8 cellular contexts compared by ENCODE assay signal in genomic region chr20:46681032-46681854, GRCh38. TPM values are rescaled to one million over a fixed set of nuclear protein-coding genes. Genes with fewer than 3 reads are reported as not detected.
DNase-seq lines count a peak whose midpoint lies in the region; ATAC-seq and TF ChIP-seq lines count a peak whose summit lies in the region.

No MANE protein-coding gene starts in this region.

- POLR2A ChIA-PET in IMR-90 (lab: Charles Lee; ENCODE audit: unreplicated experiment) (no interaction called here), PC-9 (lab: Charles Lee; ENCODE audit: unreplicated experiment) (no interaction called here)

- H4K5ac ChIP-seq in IMR-90 (ENCODE audit: low read depth, low read length): no peak overlapping the region

- H3K79me1 ChIP-seq in IMR-90 (ENCODE audit: low read depth in 1 of 2, low read length in 2 of 2): peaks cover 30 to 63% of the 10 kb centered on the region in 2 experiments

- H2AK5ac ChIP-seq in IMR-90 (ENCODE audit: low read depth, low read length): no peak overlapping the region

- DNase-seq in COLO668 (lab: John Stamatoyannopoulos, UW; ENCODE audit: unreplicated experiment): peak; percentile 68
- peak; percentile 44 for DNase-seq in IMR-90
- peak; percentile 53 to 62 for DNase-seq in PC-9
- DNase-seq in activated T-cell treated with anti-CD3 and anti-CD28 coated beads, Interleukin-2, amount 50 U/mL, for 48 hours: peak; percentile 79 to 81
- DNase-seq in fibroblast of the conjunctiva (ENCODE audit: low read depth): peak; percentile 21
- DNase-seq in ovary: peak; percentile 30 to 63 (median 53)
- no peak for DNase-seq in upper lobe of right lung

- H3K4ac ChIP-seq in IMR-90 (ENCODE audit: low read depth, low read length): no peak overlapping the region

- CTCF ChIA-PET in IMR-90 (lab: Yijun Ruan, JAX) (no interaction called here), PC-9 (lab: Charles Lee) (interaction anchor here (0.9 kb wide), 1 partner anchor 123 kb away, joined by 4 read pairs; no protein-coding TSS in a partner anchor)

- H3K56ac ChIP-seq in IMR-90 (ENCODE audit: extremely low read depth, insufficient read depth, low read length): no peak overlapping the region

- H4K8ac ChIP-seq in IMR-90 (ENCODE audit: low read depth in 2 of 2, low read length in 2 of 2): no peak overlapping the region

- BruUV-seq in IMR-90 (replicated peaks; lab: Mats Ljungman, UMichigan): no TSS peak
- BruUV-seq in PC-9 (replicated peaks; lab: Mats Ljungman, UMichigan): no TSS peak

- TF ChIP-seq EP300 in ovary (IDR thresholded peaks at IDR 0.05): no peak

- no peaks in the 10 kb centered on the region for H3K9me2 ChIP-seq in PC-9 (ENCODE audit: insufficient read depth)

- no peak overlapping the region for H3K23ac ChIP-seq in IMR-90 (ENCODE audit: low read depth, low read length)

- peaks cover 25% of the 10 kb centered on the region for H3K79me2 ChIP-seq in PC-9 (ENCODE audit: low read depth)

- intact Hi-C loops in IMR-90 (cut with micrococcal nuclease): loop anchor here (1.0 to 5.0 kb wide), 2 partner anchors 124 to 160 kb away; no protein-coding TSS in a partner anchor
- intact Hi-C loops in PC-9 (cut with micrococcal nuclease; ENCODE audit: unreplicated experiment): loop anchor here (1.0 to 2.0 kb wide), 2 partner anchors 122 to 160 kb away; no protein-coding TSS in a partner anchor
- intact Hi-C loops in ovary (cut with DNase I): loop anchor here in 2 of 4 donors (5.0 kb wide), 2 partner anchors 119 to 124 kb away; no protein-coding TSS in a partner anchor
- intact Hi-C loops in upper lobe of right lung (cut with DNase I): no loop called here

- H2BK20ac ChIP-seq in IMR-90 (ENCODE audit: low read depth, low read length): no peak overlapping the region

- no peak overlapping the region for H2BK120ac ChIP-seq in IMR-90 (ENCODE audit: low read depth, low read length)

- H3K9me1 ChIP-seq in IMR-90 (ENCODE audit: insufficient read depth, low read length): peaks cover 5% of the 10 kb centered on the region; the same call in 1 of the 2 replicates

- no peak overlapping the region for H3K18ac ChIP-seq in IMR-90 (ENCODE audit: low read depth, low read length)

- H2BK15ac ChIP-seq in IMR-90 (ENCODE audit: low read depth, low read length): no peak overlapping the region

- H3K36me3 ChIP-seq in IMR-90 (ENCODE audit: control insufficient read depth, insufficient read depth, low read length): peaks cover 6% of the 10 kb centered on the region
- peaks cover 7% of the 10 kb centered on the region; the same call in 1 of the 2 replicates for H3K36me3 ChIP-seq in PC-9 (ENCODE audit: low read depth)
- no peaks in the 10 kb centered on the region for H3K36me3 ChIP-seq in ovary
- H3K36me3 ChIP-seq in upper lobe of right lung: peaks cover 14% of the 10 kb centered on the region

- H3K4me1 ChIP-seq in IMR-90 (ENCODE audit: control insufficient read depth, insufficient read depth, low read length) (peaks cover 10% of the 10 kb centered on the region), PC-9 (replicated peaks; ENCODE audit: insufficient read depth) (no peaks in the 10 kb centered on the region), ovary (ENCODE audit: insufficient read depth) (peaks cover 8% of the 10 kb centered on the region), upper lobe of right lung (peaks cover 19% of the 10 kb centered on the region)

- in situ Hi-C loops in IMR-90 (cut with MboI; ENCODE audit: low sequenced_read_pairs): loop anchor here (5.0 kb wide), 1 partner anchor 159 kb away; no protein-coding TSS in a partner anchor

- H3K9ac ChIP-seq in IMR-90 (ENCODE audit: low read depth, low read length): no peak overlapping the region

- no peak overlapping the region for H3K4me2 ChIP-seq in IMR-90 (ENCODE audit: low read depth, low read length)
- H3K4me2 ChIP-seq in PC-9: no peak overlapping the region

- TF ChIP-seq CTCF in IMR-90 (conservative IDR thresholded peaks at IDR 0.05; ENCODE audit: low read depth, low read length) (peak; percentile 72), PC-9 (conservative IDR thresholded peaks at IDR 0.05) (peak; percentile 91), ovary (IDR thresholded peaks at IDR 0.05) (peak; percentile 18 to 57 (median 37)), upper lobe of right lung (IDR thresholded peaks at IDR 0.05) (peak; percentile 81)

- H3F3A ChIP-seq in PC-9 (ENCODE audit: insufficient read depth, low read depth): peaks cover 10% of the 10 kb centered on the region; the same call in 1 of the 2 replicates

- no peak overlapping the region for H3K14ac ChIP-seq in IMR-90 (replicated peaks; ENCODE audit: low read depth, low read length)

- dilution Hi-C loops in IMR-90 (cut with HindIII; ENCODE audit: low sequenced_read_pairs, unreplicated experiment): no loop called here

- no peak overlapping the region for H2BK5ac ChIP-seq in IMR-90 (ENCODE audit: low read depth, low read length, poor library complexity, severe bottlenecking)

- ATAC-seq in IMR-90 (ENCODE audit: low read depth): no peak
- ATAC-seq in upper lobe of right lung: peak; percentile 62
- no peak for ATAC-seq in HG03045 (IDR thresholded peaks at IDR 0.05; ENCODE audit: unreplicated experiment)

- H3K4me3 ChIP-seq in IMR-90 (ENCODE audit: insufficient read depth, low read depth, low read length) (no peak overlapping the region), PC-9 (no peak overlapping the region), ovary (no peak overlapping the region), upper lobe of right lung (no peak overlapping the region)

- no peak overlapping the region for H3K27ac ChIP-seq in IMR-90 (ENCODE audit: insufficient read depth, low read length)
- no peak overlapping the region for H3K27ac ChIP-seq in PC-9
- no peak overlapping the region for H3K27ac ChIP-seq in ovary
- H3K27ac ChIP-seq in upper lobe of right lung: no peak overlapping the region

- H2AK9ac ChIP-seq in IMR-90 (replicated peaks; ENCODE audit: low read depth, low read length, poor library complexity): no peak overlapping the region

- H4K20me1 ChIP-seq in IMR-90 (ENCODE audit: insufficient read depth, low read length) (peaks cover 17% of the 10 kb centered on the region; the same call in 1 of the 2 replicates), PC-9 (ENCODE audit: insufficient read depth) (peaks cover 16% of the 10 kb centered on the region)

- H3K9me3 ChIP-seq in IMR-90 (ENCODE audit: control insufficient read depth, insufficient read depth, low read length) (no peaks in the 10 kb centered on the region), PC-9 (ENCODE audit: insufficient read depth, low read depth) (no peaks in the 10 kb centered on the region), ovary (no peaks in the 10 kb centered on the region), upper lobe of right lung (no peaks in the 10 kb centered on the region)

- H2AFZ ChIP-seq in IMR-90 (replicated peaks; ENCODE audit: low read length, poor library complexity): no peak overlapping the region
- H2AFZ ChIP-seq in PC-9: no peak overlapping the region

- TF ChIP-seq RAD21 in IMR-90 (IDR thresholded peaks at IDR 0.05; ENCODE audit: low read length): peak; percentile 66

- 0% methylated on average over 2 of the region's 14 CpGs; no CpG with 5 or more reads in 1 of the 2 experiments for WGBS in IMR-90 (ENCODE audit: extremely low coverage in 2 of 2, insufficient read length in 1 of 2), 2 experiments
- WGBS in ovary, 3 donors: 52 to 53% (median 52%) methylated on average over 14 of the region's 14 CpGs

- no peak for TF ChIP-seq POLR2A in IMR-90 (IDR thresholded peaks at IDR 0.05; ENCODE audit: low read depth, low read length)
- no peak for TF ChIP-seq POLR2A in ovary (IDR thresholded peaks at IDR 0.05)

- no peak overlapping the region for H4K91ac ChIP-seq in IMR-90 (ENCODE audit: insufficient read depth, low read depth, low read length)

- H3K27me3 ChIP-seq in IMR-90 (ENCODE audit: control insufficient read depth, insufficient read depth, low read length) (no peaks in the 10 kb centered on the region), PC-9 (ENCODE audit: insufficient read depth, low read depth) (no peaks in the 10 kb centered on the region), ovary (no peaks in the 10 kb centered on the region), upper lobe of right lung (no peaks in the 10 kb centered on the region)

TF ChIP-seq in IMR-90, 13 proteins besides CTCF, POLR2A, EP300 and RAD21:
- no peak for TF ChIP-seq MXI1 (IDR thresholded peaks at IDR 0.05; ENCODE audit: borderline replicate concordance, low read depth, low read length)
- TF ChIP-seq SMC3 (IDR thresholded peaks at IDR 0.05; ENCODE audit: low read depth, low read length): peak; percentile 75

RNA-seq across cellular contexts. Expression of gene TP53RK, which starts 8.0 kb away (rescaled TPM):
- total RNA-seq in IMR-90 (2012; rRNA removed) (10.6 and 16.1 TPM in 2 replicates), PC-9 (2021) (9.9 and 10.4 TPM in 2 replicates), ovary (10 to 100 TPM; 11.3 to 17.3 (median 13.4) TPM), upper lobe of right lung (13.3 TPM)
- polyA plus RNA-seq in IMR-90 (2012; rRNA removed) (8.7 and 9.0 TPM in 2 replicates), ovary (10 to 100 TPM in 1 of 2 donors, 1 to 10 TPM in 1; 7.7 to 17.5 TPM)
- polyA plus RNA-seq in IMR-90 (2012; cell fraction: cytosol; rRNA removed): 7.0 and 8.1 TPM in 2 replicates
- polyA plus RNA-seq in IMR-90 (2012; cell fraction: nucleus; rRNA removed; ENCODE audit: low replicate concordance): 2.5 and 3.0 TPM in 2 replicates

RNA-seq across cellular contexts. Expression of gene SLC2A10, which starts 28.2 kb away (rescaled TPM):
- total RNA-seq in IMR-90 (2012; rRNA removed): 14.7 and 15.2 TPM in 2 replicates
- 22.0 TPM in 2 replicates for polyA plus RNA-seq in IMR-90 (2012; rRNA removed)
- 15.4 and 26.3 TPM in 2 replicates for polyA plus RNA-seq in IMR-90 (2012; cell fraction: cytosol; rRNA removed)
- 21.8 and 22.7 TPM in 2 replicates for polyA plus RNA-seq in IMR-90 (2012; cell fraction: nucleus; rRNA removed; ENCODE audit: low replicate concordance)
- total RNA-seq in PC-9 (2021): 28.6 and 33.6 TPM in 2 replicates
- 10 to 100 TPM in 5 of 7 donors, 1 to 10 TPM in 2; 7.3 to 27.7 (median 15.1) TPM for total RNA-seq in ovary
- polyA plus RNA-seq in ovary: 10 to 100 TPM; 11.0 to 18.4 TPM
- total RNA-seq in upper lobe of right lung: 17.7 TPM

RNA-seq across cellular contexts. Expression of gene SLC13A3, which starts 30.0 kb away (rescaled TPM):
- total RNA-seq in IMR-90 (2012; rRNA removed) (2.5 and 2.8 TPM in 2 replicates), PC-9 (2021) (6.0 and 9.1 TPM in 2 replicates), ovary (1 to 10 TPM in 6 of 7 donors, under 1 TPM in 1; 0.36 to 6.1 (median 4.6) TPM), upper lobe of right lung (1.6 TPM)
- polyA plus RNA-seq in IMR-90 (2012; rRNA removed) (3.9 and 4.2 TPM in 2 replicates), ovary (1 to 10 TPM; 1.3 to 7.1 TPM)
- polyA plus RNA-seq in IMR-90 (2012; cell fraction: cytosol; rRNA removed): 2.6 and 2.9 TPM in 2 replicates
- polyA plus RNA-seq in IMR-90 (2012; cell fraction: nucleus; rRNA removed; ENCODE audit: low replicate concordance): 4.3 and 5.7 TPM in 2 replicates

Comparison
In these comparisons a context has a peak if more than half of its experiments do, and no peak if none do; other contexts are left out.
1. CTCF ChIP-seq: peak in every context shown above with its lines; median percentile 91 in PC-9; 81 in upper lobe of right lung; 72 in IMR-90; 37 in ovary.